Comparison of ENCODE assay signal across 25 cellular contexts in the genomic region with DNA sequence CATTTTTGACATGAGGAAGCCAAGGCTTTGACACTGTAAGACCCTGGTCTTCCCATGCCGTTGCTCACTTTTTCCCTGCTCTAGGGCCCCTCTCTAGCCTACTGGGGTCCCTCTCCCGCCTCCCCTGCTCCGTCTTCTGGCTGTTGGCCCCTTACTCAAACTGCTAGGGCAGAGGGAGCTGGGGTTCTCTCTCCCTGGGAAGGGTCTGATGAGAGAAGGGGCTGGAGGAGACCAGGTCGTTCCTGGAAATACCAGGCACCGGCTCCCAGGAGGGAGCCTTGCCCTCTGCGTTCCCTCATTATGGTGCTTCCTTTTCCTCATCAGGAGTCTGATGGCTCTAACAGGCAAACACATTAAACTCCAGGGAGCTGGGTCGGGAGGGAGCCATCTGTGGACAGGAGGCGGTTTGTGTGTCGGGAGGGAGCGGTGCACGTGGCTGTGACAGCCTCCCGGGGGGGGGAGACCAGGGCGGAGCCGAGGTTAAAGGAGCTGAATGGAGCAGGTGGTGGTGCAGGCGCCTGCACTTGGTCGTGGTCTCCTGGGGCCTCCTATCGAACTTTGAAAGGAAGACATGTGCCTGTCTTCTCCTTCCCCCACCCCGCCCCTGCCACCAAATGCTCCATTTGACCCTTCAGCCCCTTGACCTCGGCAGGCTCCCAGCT. TPM values are rescaled to one million over a fixed set of nuclear protein-coding genes. Genes with fewer than 3 reads are reported as not detected.
DNase-seq lines count a peak whose midpoint lies in the region; ATAC-seq and TF ChIP-seq lines count a peak whose summit lies in the region.
"Had no signal": no experiment of that assay in that cellular context is flagged by ENCODE, and none has a peak within 500 bp of the region (broad histone marks: within the 10 kb centered on the region; RNA-seq: fewer than 3 reads in every experiment).

No MANE protein-coding gene starts in this region.

- H3K36me3 ChIP-seq in mucosa of descending colon (ENCODE audit: low read depth) (peaks cover 2% of the 10 kb centered on the region), tibial artery (peaks cover 11 to 98% (median 50%) of the 10 kb centered on the region in 3 donors)

- H3K27me3 ChIP-seq in HL-60 (ENCODE audit: insufficient read depth, poor library complexity, severe bottlenecking) = no peaks in the 10 kb centered on the region
- H3K27me3 ChIP-seq in tibial artery = no peaks in the 10 kb centered on the region
- H3K27me3 ChIP-seq: adrenal gland, foreskin keratinocyte, sigmoid colon, SJSA1 had no signal

- H3K4me1 ChIP-seq in mucosa of descending colon (ENCODE audit: low read depth) (peaks cover 5% of the 10 kb centered on the region), tibial artery (no peaks in the 10 kb centered on the region)
- H3K4me1 ChIP-seq: foreskin keratinocyte, sigmoid colon, SJSA1 had no signal

- TF ChIP-seq CTCF in HL-60 (IDR thresholded peaks at IDR 0.05; ENCODE audit: insufficient read depth, low read length) = no peak
- no peak for TF ChIP-seq CTCF in mucosa of descending colon (IDR thresholded peaks at IDR 0.05)
- no peak for TF ChIP-seq CTCF in tibial artery (IDR thresholded peaks at IDR 0.05)

- peak; percentile 37 for ATAC-seq in mucosa of descending colon
- ATAC-seq: activated T-cell treated with anti-CD3 and anti-CD28 coated beads, Interleukin-2, amount 50 U/mL, for 4 hours; foreskin keratinocyte; Panc1; stimulated activated naive CD8-positive, alpha-beta T cell treated with anti-CD3 and anti-CD28 coated beads, Interleukin-15, Interleukin-2, amounts not matched to agents 100 U/mL and 50 U/mL, for 24 hours had no signal

- intact Hi-C loops in mucosa of descending colon (cut with DNase I, micrococcal nuclease) = no loop called here
- intact Hi-C loops in tibial artery (cut with DNase I; ENCODE audit: low total_unique reads) = no loop called here
- intact Hi-C loops in head of caudate nucleus (cut with DNase I) = no loop called here

- H3K4me3 ChIP-seq in HL-60 (replicated peaks; ENCODE audit: insufficient read depth, low read length) = no peak overlapping the region
- H3K4me3 ChIP-seq in mucosa of descending colon = no peak overlapping the region
- no peak overlapping the region for H3K4me3 ChIP-seq in tibial artery
- H3K4me3 ChIP-seq: adrenal gland, sigmoid colon, SJSA1, thoracic aorta had no signal

- DNase-seq in DMS 273 treated with DMSO at 0.1 percent for 48 hours (lab: John Stamatoyannopoulos, UW) = peak; percentile 80
- peak in 1 of 2 experiments; percentile 31 for DNase-seq in HL-60 (ENCODE audit: low read depth in 1 of 2, low spot score in 1 of 2)
- DNase-seq in NCI-H82 treated with DMSO at 0.1 percent for 48 hours (lab: John Stamatoyannopoulos, UW; ENCODE audit: unreplicated experiment) = peak; percentile 77
- peak in 1 of 3 donors; percentile 11 for DNase-seq in mucosa of descending colon
- DNase-seq in tibial artery = no peak
- no peak for DNase-seq in head of caudate nucleus
- no peak for DNase-seq in islet precursor cell
- DNase-seq: activated CD4-positive, alpha-beta T cell treated with anti-CD3 and anti-CD28 coated beads for 4 hours; activated naive CD4-positive, alpha-beta T cell treated with Interleukin-2 at 50 U/mL for 16 hours; activated T-cell treated with anti-CD3 and anti-CD28 coated beads, Interleukin-2, amount 50 U/mL, for 4 hours; adrenal gland; CD4-positive, CD25-positive, alpha-beta regulatory T cell; DMS153; effector memory CD4-positive, alpha-beta T cell; foreskin keratinocyte; GDM1; MM.1S; NCI-H1694 treated with DMSO at 0.1 percent for 48 hours; NCI-H345; sigmoid colon; stimulated activated naive CD8-positive, alpha-beta T cell treated with anti-CD3 and anti-CD28 coated beads, Interleukin-15, Interleukin-2, amounts not matched to agents 100 U/mL and 50 U/mL, for 24 hours; T-helper 1 cell had no signal

- H3K9me3 ChIP-seq in mucosa of descending colon = no peaks in the 10 kb centered on the region
- no peaks in the 10 kb centered on the region for H3K9me3 ChIP-seq in tibial artery
- H3K9me3 ChIP-seq: adrenal gland, sigmoid colon, SJSA1, thoracic aorta had no signal

- peak overlapping the region; percentile 13 for H3K27ac ChIP-seq in HL-60 (replicated peaks)
- H3K27ac ChIP-seq in tibial artery = no peak overlapping the region
- H3K27ac ChIP-seq: adrenal gland, foreskin keratinocyte, sigmoid colon, SJSA1, thoracic aorta had no signal

RNA-seq across cellular contexts. Expression of gene LHX4, which starts 35.4 kb away (rescaled TPM):
- total RNA-seq in mucosa of descending colon = 1 to 10 TPM in 1 of 3 donors, under 1 TPM in 2; 0.41 to 2.5 (median 0.89) TPM
- total RNA-seq: adrenal gland; CD4-positive, CD25-positive, alpha-beta regulatory T cell; foreskin keratinocyte; sigmoid colon; thoracic aorta had no signal

RNA-seq across cellular contexts. Expression of gene QSOX1, which starts 40.0 kb away (rescaled TPM):
- 100 to 1,000 TPM in 2 of 3 donors, 10 to 100 TPM in 1; 96.4 to 260 (median 185) TPM for total RNA-seq in mucosa of descending colon

Comparison
In these comparisons a context has a peak if more than half of its experiments do, and no peak if none do; other contexts are left out.
1. DNase-seq: peak in DMS 273 treated with DMSO at 0.1 percent for 48 hours (single experiment) and NCI-H82 treated with DMSO at 0.1 percent for 48 hours (single experiment); none in tibial artery (0 of 2), head of caudate nucleus (0 of 42) and islet precursor cell (single experiment).